Comparison of ENCODE assay signal across 10 cellular contexts in genomic region chr3:112514527-112515128, GRCh38. TPM values are rescaled to one million over a fixed set of nuclear protein-coding genes. Genes with fewer than 3 reads are reported as not detected.
DNase-seq lines count a peak whose midpoint lies in the region; ATAC-seq and TF ChIP-seq lines count a peak whose summit lies in the region.
"Had no signal": no experiment of that assay in that cellular context is flagged by ENCODE, and none has a peak within 500 bp of the region (broad histone marks: within the 10 kb centered on the region; RNA-seq: fewer than 3 reads in every experiment).

No MANE protein-coding gene starts in this region.

- no peak overlapping the region for H4K8ac ChIP-seq in trophoblast cell (ENCODE audit: low read depth, low read length)

- no peaks in the 10 kb centered on the region for H3K36me3 ChIP-seq in trophoblast cell (ENCODE audit: control insufficient read depth in 1 of 2, insufficient read depth in 2 of 2, low read length in 2 of 2)

- H2BK12ac ChIP-seq in trophoblast cell (ENCODE audit: low read length) = no peak overlapping the region

- H3K27ac Mint-ChIP-seq in T-helper 1 cell treated with Interleukin-12 subunit alpha and Interleukin-12 subunit beta and Interleukin-4 antibody, amounts not matched to agents 30 μg/mL and 1 μg/mL, for 36 hours = peak overlapping the region; percentile 62

- no peaks in the 10 kb centered on the region for H3K79me2 ChIP-seq in trophoblast cell (ENCODE audit: control insufficient read depth, insufficient read depth, low read length, poor library complexity)

- no peaks in the 10 kb centered on the region for H3K79me1 ChIP-seq in trophoblast cell (ENCODE audit: low read length)

- DNase-seq in AG10803 (ENCODE audit: low read depth) (peak; percentile 3), nucleus accumbens (lab: John Stamatoyannopoulos, UW) (no peak), amniotic stem cell (lab: John Stamatoyannopoulos, UW) (no peak), trophoblast cell (no peak), Right ventricle myocardium superior (no peak)
- DNase-seq: hypothalamus had no signal

- no peak overlapping the region for H2BK5ac ChIP-seq in trophoblast cell (ENCODE audit: low read depth, low read length, poor library complexity)

- no peak overlapping the region for H3K4ac ChIP-seq in trophoblast cell (ENCODE audit: low read depth, low read length)

- no peak overlapping the region for H2BK120ac ChIP-seq in trophoblast cell (ENCODE audit: insufficient read depth, low read length, poor library complexity)

- H3K18ac ChIP-seq in trophoblast cell (ENCODE audit: low read length) = no peak overlapping the region

- H3K4me1 Mint-ChIP-seq in T-helper 1 cell treated with Interleukin-12 subunit alpha and Interleukin-12 subunit beta and Interleukin-4 antibody, amounts not matched to agents 30 μg/mL and 1 μg/mL, for 36 hours (ENCODE audit: low read depth) = peaks cover 33% of the 10 kb centered on the region

- no peak overlapping the region for H4K91ac ChIP-seq in trophoblast cell (ENCODE audit: low read depth, low read length)

- H3K4me1 ChIP-seq in trophoblast cell (ENCODE audit: control insufficient read depth in 1 of 2, insufficient read depth in 2 of 2, low read length in 2 of 2) = no peaks in the 10 kb centered on the region

- no peak overlapping the region for H3K9ac ChIP-seq in trophoblast cell (ENCODE audit: low read length)

- no peak overlapping the region for H3K23ac ChIP-seq in trophoblast cell (ENCODE audit: low read length)

- intact Hi-C loops in Right ventricle myocardium superior (cut with DNase I) = loop anchor here (5.0 to 10.0 kb wide), 2 partner anchors 190 to 222 kb away; partner anchors contain the start of gene SLC9C1

- H3K27ac ChIP-seq in trophoblast cell (ENCODE audit: low read depth, low read length) = no peak overlapping the region

- no peak overlapping the region for H2AFZ ChIP-seq in trophoblast cell (ENCODE audit: insufficient read depth, low read length, poor library complexity)

- peak overlapping the region; percentile 5 for H3K4me3 Mint-ChIP-seq in T-helper 1 cell treated with Interleukin-12 subunit alpha and Interleukin-12 subunit beta and Interleukin-4 antibody, amounts not matched to agents 30 μg/mL and 1 μg/mL, for 36 hours

- H3K14ac ChIP-seq in trophoblast cell (ENCODE audit: low read length) = no peak overlapping the region

- TF ChIP-seq CTCF in AG10803 (conservative IDR thresholded peaks at IDR 0.05; ENCODE audit: low read length) = no peak

- H2AK5ac ChIP-seq in trophoblast cell (ENCODE audit: low read length) = no peak overlapping the region

- H3K4me3 ChIP-seq in AG10803 (ENCODE audit: low read length) = no peak overlapping the region
- no peak overlapping the region for H3K4me3 ChIP-seq in trophoblast cell (ENCODE audit: low read depth, low read length)

- H3K4me2 ChIP-seq in trophoblast cell (ENCODE audit: low read length) = no peak overlapping the region

- no peaks in the 10 kb centered on the region for H3K27me3 Mint-ChIP-seq in T-helper 1 cell treated with Interleukin-12 subunit alpha and Interleukin-12 subunit beta and Interleukin-4 antibody, amounts not matched to agents 30 μg/mL and 1 μg/mL, for 36 hours (ENCODE audit: low read depth)

- no peaks in the 10 kb centered on the region for H3K27me3 ChIP-seq in trophoblast cell (ENCODE audit: insufficient read depth, low read length)

- no peak overlapping the region for H4K12ac ChIP-seq in trophoblast cell (ENCODE audit: low read depth, low read length)

- WGBS in trophoblast cell (ENCODE audit: extremely low coverage, insufficient coverage, insufficient read length) = no CpG with 5 or more reads among the region's 2 CpGs

- H3K36me3 Mint-ChIP-seq in T-helper 1 cell treated with Interleukin-12 subunit alpha and Interleukin-12 subunit beta and Interleukin-4 antibody, amounts not matched to agents 30 μg/mL and 1 μg/mL, for 36 hours (ENCODE audit: low read depth) = peaks cover 10% of the 10 kb centered on the region

- H3K9me3 Mint-ChIP-seq in T-helper 1 cell treated with Interleukin-12 subunit alpha and Interleukin-12 subunit beta and Interleukin-4 antibody, amounts not matched to agents 30 μg/mL and 1 μg/mL, for 36 hours = peaks cover 15% of the 10 kb centered on the region

- peak; percentile 99 for ATAC-seq in GM19035 (IDR thresholded peaks at IDR 0.05; ENCODE audit: unreplicated experiment)
- ATAC-seq in HG02938 (IDR thresholded peaks at IDR 0.05; ENCODE audit: unreplicated experiment) = peak; percentile 100
- no peak for ATAC-seq in Right ventricle myocardium superior (ENCODE audit: poor library complexity)

- H3K9me3 ChIP-seq in trophoblast cell (ENCODE audit: insufficient read depth, low read depth, low read length) = peaks cover 2% of the 10 kb centered on the region

RNA-seq across cellular contexts. Expression of gene BTLA, which starts 15.4 kb away (rescaled TPM):
- polyA plus RNA-seq in trophoblast cell (2013) = 0.11 and 0.12 TPM in 2 replicates
- not detected for total RNA-seq in Right ventricle myocardium superior
- total RNA-seq: pulmonary artery endothelial cell had no signal

RNA-seq across cellular contexts. Expression of gene ATG3, which starts 47.1 kb away (rescaled TPM):
- 40.4 and 41.2 TPM in 2 replicates for polyA plus RNA-seq in trophoblast cell (2013)
- total RNA-seq in Right ventricle myocardium superior = 37.6 TPM

RNA-seq across cellular contexts. Expression of gene SLC35A5, which starts 47.2 kb away (rescaled TPM):
- 19.8 and 20.6 TPM in 2 replicates for polyA plus RNA-seq in trophoblast cell (2013)
- total RNA-seq in Right ventricle myocardium superior = 13.7 TPM
